ENCODE assay signal across 9 cellular contexts in genomic region chr6:157068691-157069228, GRCh38.
A peak's percentile ranks its signal among the peaks of the same experiment; 100 is the strongest.
DNase-seq lines count a peak whose midpoint lies in the region; ATAC-seq, FAIRE-seq and TF ChIP-seq lines count a peak whose summit lies in the region.
"Had no signal": no experiment of that assay in that cellular context is flagged by ENCODE, and none has a peak within 500 bp of the region (broad histone marks: within the 10 kb centered on the region; RNA-seq: fewer than 3 reads in every experiment).

No MANE protein-coding gene starts in this region.

- TF ChIP-seq POLR2A in GM12891 (IDR thresholded peaks at IDR 0.05; ENCODE audit: low read depth, low read length) = peak; percentile 36; the same call in 1 of the 2 replicates
- no peak for TF ChIP-seq POLR2A in erythroblast (IDR thresholded peaks at IDR 0.05; ENCODE audit: low read length)

- FAIRE-seq in GM12891 (lab: Jason Lieb, UNC) = peak; percentile 71

- DNase-seq in GM12891 (ENCODE audit: insufficient read length, low spot score) (peak; percentile 10), dermis blood vessel endothelial cell (peak; percentile 43), NCI-H1694 treated with DMSO at 0.1 percent for 48 hours (lab: John Stamatoyannopoulos, UW) (no peak), GF-D8 (lab: John Stamatoyannopoulos, UW) (no peak), erythroblast (lab: John Stamatoyannopoulos, UW) (no peak)
- DNase-seq in activated CD4-positive, alpha-beta T cell treated with anti-CD3 and anti-CD28 coated beads for 4 hours = no peak
- DNase-seq: stimulated activated CD4-positive, alpha-beta T cell treated with anti-CD3 and anti-CD28 coated beads, Interleukin-2, amount 100 ng/mL, for 48 hours had no signal

- peak; percentile 97 for ATAC-seq in GM21390 (IDR thresholded peaks at IDR 0.05; ENCODE audit: unreplicated experiment)
- peak; percentile 97 for ATAC-seq in HG03469 (IDR thresholded peaks at IDR 0.05; ENCODE audit: unreplicated experiment)

TF ChIP-seq in GM12891, 5 proteins besides CTCF, POLR2A, EP300 and RAD21:
- peak; percentile 67 for TF ChIP-seq SPI1 (IDR thresholded peaks at IDR 0.05; ENCODE audit: low read depth, low read length)
- TF ChIP-seq TAF1 (IDR thresholded peaks at IDR 0.05; ENCODE audit: low read depth, low read length) = no peak

Comparison
In these comparisons a context has a peak if more than half of its experiments do, and no peak if none do; other contexts are left out.
1. DNase-seq: peak in GM12891 (single experiment) and dermis blood vessel endothelial cell (single experiment); none in NCI-H1694 treated with DMSO at 0.1 percent for 48 hours (single experiment), activated CD4-positive, alpha-beta T cell treated with anti-CD3 and anti-CD28 coated beads for 4 hours (0 of 2), GF-D8 (single experiment) and erythroblast (0 of 2).